14 cellular contexts compared by ENCODE assay signal in the genomic region with DNA sequence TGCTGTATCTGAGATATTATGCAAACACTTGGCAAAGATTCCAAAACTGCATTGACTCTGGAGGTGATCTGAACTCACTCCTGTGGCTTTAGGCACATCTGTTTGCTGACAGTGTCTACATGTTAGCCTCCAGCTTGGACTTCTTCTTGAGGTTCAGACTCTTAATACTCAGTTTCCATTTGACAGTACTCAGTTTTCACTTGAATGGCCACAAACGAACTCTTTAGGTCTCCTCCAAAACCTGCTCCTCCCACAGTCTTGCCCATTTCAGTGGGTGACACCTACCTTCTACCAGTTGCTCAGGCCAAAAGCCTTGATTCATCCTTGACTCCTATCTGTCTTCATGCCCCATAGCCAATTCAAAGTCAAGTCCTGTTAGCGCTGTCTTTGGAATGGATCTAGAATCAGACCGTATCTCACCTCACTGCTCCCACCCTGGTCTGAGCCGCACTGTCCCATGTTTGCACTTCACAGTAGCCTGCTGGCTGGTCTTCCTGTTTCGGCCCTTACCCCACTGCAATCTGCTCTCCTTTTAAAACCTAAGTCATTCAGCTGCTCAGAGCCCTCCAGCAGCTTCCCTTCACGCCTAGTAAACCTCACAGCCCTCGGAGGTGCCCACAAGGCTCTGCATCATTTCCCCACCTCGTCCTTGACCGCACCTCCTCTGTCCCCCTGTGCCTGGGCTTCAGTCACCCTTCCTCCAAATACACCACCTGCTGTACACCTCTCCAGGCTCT. TPM values are rescaled to one million over a fixed set of nuclear protein-coding genes. Genes with fewer than 3 reads are reported as not detected.
DNase-seq lines count a peak whose midpoint lies in the region; ATAC-seq and TF ChIP-seq lines count a peak whose summit lies in the region.
"Had no signal": no experiment of that assay in that cellular context is flagged by ENCODE, and none has a peak within 500 bp of the region (broad histone marks: within the 10 kb centered on the region; RNA-seq: fewer than 3 reads in every experiment).

No MANE protein-coding gene starts in this region.

- H3K9me3 Mint-ChIP-seq in T-helper 1 cell treated with Interleukin-12 subunit alpha and Interleukin-12 subunit beta and Interleukin-4 antibody, amounts not matched to agents 30 μg/mL and 1 μg/mL, for 36 hours: no peaks in the 10 kb centered on the region
- no peaks in the 10 kb centered on the region for H3K9me3 Mint-ChIP-seq in neural crest cell

- DNase-seq in T-helper 1 cell (no peak), neural crest cell (ENCODE audit: low read depth, low spot score) (no peak), NCI-H2171 (lab: John Stamatoyannopoulos, UW) (no peak), cardiac septum (ENCODE audit: low spot score) (no peak), KBM-7 (no peak)
- DNase-seq: activated effector memory CD4-positive, alpha-beta T cell treated with Interleukin-2 at 50 U/mL for 16 hours; head of caudate nucleus; NCI-H1694; PC-3; sigmoid colon had no signal

- in situ Hi-C loops in KBM-7 (cut with MboI; ENCODE audit: low pct_unique_long_range_greater_than_20kb, low sequenced_read_pairs): loop anchor here (25.0 kb wide), 1 partner anchor 400 kb away; the partner anchor contains the start of gene SNORC

- H3K36me3 Mint-ChIP-seq in T-helper 1 cell treated with Interleukin-12 subunit alpha and Interleukin-12 subunit beta and Interleukin-4 antibody, amounts not matched to agents 30 μg/mL and 1 μg/mL, for 36 hours (ENCODE audit: low read depth): peaks cover 74% of the 10 kb centered on the region
- peaks cover 9% of the 10 kb centered on the region for H3K36me3 Mint-ChIP-seq in neural crest cell (ENCODE audit: low read depth)

- no peak overlapping the region for H3K4me3 Mint-ChIP-seq in T-helper 1 cell treated with Interleukin-12 subunit alpha and Interleukin-12 subunit beta and Interleukin-4 antibody, amounts not matched to agents 30 μg/mL and 1 μg/mL, for 36 hours
- no peak overlapping the region for H3K4me3 Mint-ChIP-seq in neural crest cell

- no peaks in the 10 kb centered on the region for H3K27me3 Mint-ChIP-seq in T-helper 1 cell treated with Interleukin-12 subunit alpha and Interleukin-12 subunit beta and Interleukin-4 antibody, amounts not matched to agents 30 μg/mL and 1 μg/mL, for 36 hours (ENCODE audit: low read depth)
- no peaks in the 10 kb centered on the region for H3K27me3 Mint-ChIP-seq in neural crest cell (ENCODE audit: low read depth)

- intact Hi-C loops in cardiac septum (cut with DNase I): no loop called here

- no peak for TF ChIP-seq CTCF in neural crest cell (conservative IDR thresholded peaks at IDR 0.05)

- H3K4me1 Mint-ChIP-seq in T-helper 1 cell treated with Interleukin-12 subunit alpha and Interleukin-12 subunit beta and Interleukin-4 antibody, amounts not matched to agents 30 μg/mL and 1 μg/mL, for 36 hours (ENCODE audit: low read depth): peaks cover 60% of the 10 kb centered on the region
- no peaks in the 10 kb centered on the region for H3K4me1 Mint-ChIP-seq in neural crest cell

- ATAC-seq in GM21528 (IDR thresholded peaks at IDR 0.05; ENCODE audit: low FRiP score, unreplicated experiment) (peak; percentile 54), HG03571 (IDR thresholded peaks at IDR 0.05; ENCODE audit: unreplicated experiment) (peak; percentile 58)
- ATAC-seq: PC-3 had no signal

- H3K27ac Mint-ChIP-seq in T-helper 1 cell treated with Interleukin-12 subunit alpha and Interleukin-12 subunit beta and Interleukin-4 antibody, amounts not matched to agents 30 μg/mL and 1 μg/mL, for 36 hours: peak overlapping the region; percentile 44
- H3K27ac Mint-ChIP-seq in neural crest cell (ENCODE audit: unreplicated experiment): peak overlapping the region; percentile 24

RNA-seq across cellular contexts. Expression of gene ATG16L1, which starts 10.5 kb away (rescaled TPM):
- total RNA-seq in neural crest cell (26.9 and 28.2 TPM in 2 replicates), cardiac septum (17.5 TPM)

RNA-seq across cellular contexts. Expression of gene SAG, which starts 45.6 kb away (rescaled TPM):
- total RNA-seq in neural crest cell (not detected in 2 replicates), cardiac septum (not detected)
- total RNA-seq: A172, PC-3, sigmoid colon had no signal
